In genomic region chr14:91267965-91268437, GRCh38 we compare ENCODE assay signal across 1 cellular context.
TF ChIP-seq lines count a peak whose summit lies in the region.

No MANE protein-coding gene starts in this region.

TF ChIP-seq in K562, 482 proteins besides CTCF, POLR2A, EP300 and RAD21 (continued from another document and continues in another):
- no peak; the same call in 1 of the 2 replicates for TF ChIP-seq THRB (CRISPR knock-in tag; conservative IDR thresholded peaks at IDR 0.05)
- TF ChIP-seq KLF10 (CRISPR knock-in tag; IDR thresholded peaks at IDR 0.05): peak; percentile 77; the same call in 1 of the 2 replicates
- peak; percentile 83; the same call in 1 of the 2 replicates for TF ChIP-seq NR2F6 (CRISPR knock-in tag; IDR thresholded peaks at IDR 0.05)
- TF ChIP-seq NFXL1 (CRISPR knock-in tag; IDR thresholded peaks at IDR 0.05): peak; percentile 91
- TF ChIP-seq ZNF274 (IDR thresholded peaks at IDR 0.05; ENCODE audit: borderline replicate concordance, low read depth, low read length): no peak
- TF ChIP-seq ZNF140 (CRISPR knock-in tag; IDR thresholded peaks at IDR 0.05): peak; percentile 82
- TF ChIP-seq HDGF (IDR thresholded peaks at IDR 0.05): no peak
- peak; percentile 85 for TF ChIP-seq ZNF449 (CRISPR knock-in tag; IDR thresholded peaks at IDR 0.05)
- TF ChIP-seq RNF219 (CRISPR knock-in tag; IDR thresholded peaks at IDR 0.05): peak; percentile 92
- no peak for TF ChIP-seq SMARCA5 (IDR thresholded peaks at IDR 0.05)
- TF ChIP-seq EZH2 (IDR thresholded peaks at IDR 0.05; ENCODE audit: borderline replicate concordance, low read depth, low read length): no peak
- TF ChIP-seq PHB (CRISPR knock-in tag; IDR thresholded peaks at IDR 0.05): 0 out of 2 replicates have a peak, but pooled peaks have one; percentile 55
- no peak for TF ChIP-seq POLR2G (IDR thresholded peaks at IDR 0.05; ENCODE audit: low read depth, low read length)
- 0 out of 2 replicates have a peak, but pooled peaks have one; percentile 28 for TF ChIP-seq MTA1 (IDR thresholded peaks at IDR 0.05; ENCODE audit: borderline replicate concordance)
- peak; percentile 85 for TF ChIP-seq CLOCK (CRISPR knock-in tag; IDR thresholded peaks at IDR 0.05; ENCODE audit: borderline replicate concordance)
- peak; percentile 96 for TF ChIP-seq ZBTB17 (CRISPR knock-in tag; IDR thresholded peaks at IDR 0.05)
- no peak for TF ChIP-seq SIN3B (IDR thresholded peaks at IDR 0.05; ENCODE audit: low read depth)
- TF ChIP-seq YY1 (IDR thresholded peaks at IDR 0.05; ENCODE audit: borderline replicate concordance in 1 of 3, control insufficient read depth in 1 of 3, extremely low read depth in 1 of 3, insufficient read depth in 3 of 3, insufficient read length in 1 of 3, insufficient replicate concordance in 2 of 3, low read depth in 1 of 3, low read length in 2 of 3): peak in 2 of 3 experiments; percentile 21 to 76
- TF ChIP-seq MEIS2 (IDR thresholded peaks at IDR 0.05; ENCODE audit: partially characterized antibody): peak; percentile 81
- TF ChIP-seq E2F5 (CRISPR knock-in tag; IDR thresholded peaks at IDR 0.05): no peak
- TF ChIP-seq HES1 (IDR thresholded peaks at IDR 0.05; ENCODE audit: low read depth): no peak
- TF ChIP-seq MAZ (CRISPR knock-in tag; conservative IDR thresholded peaks at IDR 0.05 in 1 of 2, IDR thresholded peaks at IDR 0.05 in 1 of 2): peak; percentile 56 to 98; a peak in 3 of 4 replicates
- peak in 1 of 2 experiments; percentile 90; a peak in 2 of 4 replicates for TF ChIP-seq TBL1XR1 (IDR thresholded peaks at IDR 0.05; ENCODE audit: low read length in 2 of 2)
- TF ChIP-seq ZNF586 (CRISPR knock-in tag; conservative IDR thresholded peaks at IDR 0.05): peak; percentile 88
- TF ChIP-seq SREBF1 (IDR thresholded peaks at IDR 0.05; ENCODE audit: borderline replicate concordance, low read depth, low read length): no peak
- no peak for TF ChIP-seq HMGN3 (IDR thresholded peaks at IDR 0.05; ENCODE audit: borderline replicate concordance, extremely low read depth, insufficient read length, low read depth, low read length)
- peak; percentile 96 for TF ChIP-seq ATF4 (CRISPR knock-in tag; IDR thresholded peaks at IDR 0.05)
- peak; percentile 87 for TF ChIP-seq ZNF23 (CRISPR knock-in tag; IDR thresholded peaks at IDR 0.05)
- no peak for TF ChIP-seq ZNF384 (IDR thresholded peaks at IDR 0.05; ENCODE audit: low read depth, low read length)
- no peak for TF ChIP-seq RERE (CRISPR knock-in tag; IDR thresholded peaks at IDR 0.05; ENCODE audit: borderline replicate concordance)
- TF ChIP-seq HINFP (tag; conservative IDR thresholded peaks at IDR 0.05; ENCODE audit: low read depth): peak; percentile 92
- TF ChIP-seq TAF15 (IDR thresholded peaks at IDR 0.05; ENCODE audit: low read depth, low read length): no peak
- TF ChIP-seq ZNF133 (CRISPR knock-in tag; IDR thresholded peaks at IDR 0.05): 0 out of 2 replicates have a peak, but pooled peaks have one; percentile 65
- TF ChIP-seq JUNB (CRISPR knock-in tag; conservative IDR thresholded peaks at IDR 0.05): 0 out of 2 replicates have a peak, but pooled peaks have one; percentile 30
- TF ChIP-seq SNRNP70 (optimal IDR thresholded peaks at IDR 0.05; ENCODE audit: low read depth, low read length): no peak
- peak; percentile 96 for TF ChIP-seq ZNF165 (CRISPR knock-in tag; IDR thresholded peaks at IDR 0.05; ENCODE audit: borderline replicate concordance)
- TF ChIP-seq MTF1 (CRISPR knock-in tag; IDR thresholded peaks at IDR 0.05; ENCODE audit: borderline replicate concordance): peak; percentile 94
- no peak for TF ChIP-seq HMBOX1 (IDR thresholded peaks at IDR 0.05)
- peak; percentile 83 for TF ChIP-seq SMARCE1 (IDR thresholded peaks at IDR 0.05)
- TF ChIP-seq CBX3 (IDR thresholded peaks at IDR 0.05; ENCODE audit: borderline replicate concordance in 1 of 2, low read length in 2 of 2): no peak
- TF ChIP-seq TCF15 (CRISPR knock-in tag; IDR thresholded peaks at IDR 0.05): peak; percentile 98
- TF ChIP-seq RBM15 (IDR thresholded peaks at IDR 0.05; ENCODE audit: insufficient read depth, low read length): no peak
- TF ChIP-seq SMARCB1 (IDR thresholded peaks at IDR 0.05; ENCODE audit: insufficient read length, low read depth): no peak
